21 cellular contexts compared by ENCODE assay signal in genomic region chr5:74853256-74853655, GRCh38. TPM values are rescaled to one million over a fixed set of nuclear protein-coding genes. Genes with fewer than 3 reads are reported as not detected.
DNase-seq lines count a peak whose midpoint lies in the region; ATAC-seq, FAIRE-seq and TF ChIP-seq lines count a peak whose summit lies in the region.
"Had no signal": no experiment of that assay in that cellular context is flagged by ENCODE, and none has a peak within 500 bp of the region (broad histone marks: within the 10 kb centered on the region; RNA-seq: fewer than 3 reads in every experiment).

No MANE protein-coding gene starts in this region.

- peak overlapping the region; percentile 94 for H3K4ac ChIP-seq in trophoblast cell (ENCODE audit: low read depth, low read length)

- H3K79me1 ChIP-seq in trophoblast cell (ENCODE audit: low read length) = no peaks in the 10 kb centered on the region

- H3K79me2 ChIP-seq in trophoblast cell (ENCODE audit: control insufficient read depth, insufficient read depth, low read length, poor library complexity) = peaks cover 9% of the 10 kb centered on the region

- no peak for FAIRE-seq in urothelium cell line (lab: Jason Lieb, UNC)
- FAIRE-seq: K562 had no signal

- H3K4me2 ChIP-seq in trophoblast cell (ENCODE audit: low read length) = no peak overlapping the region
- H3K4me2 ChIP-seq: BLaER1 had no signal

- H4K91ac ChIP-seq in trophoblast cell (ENCODE audit: low read depth, low read length) = no peak overlapping the region

- DNase-seq in natural killer cell = no peak
- DNase-seq in natural killer cell treated with Interleukin-12 subunit alpha and Interleukin-12 subunit beta and Interleukin-15 and Interleukin-18, amount 100 ng/mL, for 72 hours (ENCODE audit: low spot score) = no peak
- DNase-seq in RWPE2 (ENCODE audit: low spot score) = no peak
- DNase-seq in trophoblast cell = peak in 1 of 2 donors; percentile 30
- no peak for DNase-seq in urothelium cell line (ENCODE audit: low spot score)
- DNase-seq in AG20443 (ENCODE audit: low spot score) = no peak
- no peak for DNase-seq in LoVo (ENCODE audit: low spot score)
- DNase-seq: 8988T; ACHN; CD4-positive, CD25-positive, alpha-beta regulatory T cell; DMS53; H7; Kasumi-1; MV-4-11; NCI-H2029; NCI-H526 treated with DMSO at 0.1 percent for 48 hours; RPMI8226; SHP77 had no signal

- H3K27me3 Mint-ChIP-seq in natural killer cell (ENCODE audit: low read depth in 2 of 2) = no peaks in the 10 kb centered on the region
- no peaks in the 10 kb centered on the region for H3K27me3 Mint-ChIP-seq in natural killer cell treated with Interleukin-12 subunit alpha and Interleukin-12 subunit beta and Interleukin-15 and Interleukin-18, amount 100 ng/mL, for 72 hours
- H3K27me3 Mint-ChIP-seq: CD4-positive, CD25-positive, alpha-beta regulatory T cell had no signal

- H3K36me3 Mint-ChIP-seq in natural killer cell = peaks cover 6% of the 10 kb centered on the region
- peaks cover 9% of the 10 kb centered on the region for H3K36me3 Mint-ChIP-seq in natural killer cell treated with Interleukin-12 subunit alpha and Interleukin-12 subunit beta and Interleukin-15 and Interleukin-18, amount 100 ng/mL, for 72 hours

- peak overlapping the region; percentile 77 to 86 for H3K27ac Mint-ChIP-seq in natural killer cell
- H3K27ac Mint-ChIP-seq in natural killer cell treated with Interleukin-12 subunit alpha and Interleukin-12 subunit beta and Interleukin-15 and Interleukin-18, amount 100 ng/mL, for 72 hours = peak overlapping the region in 1 of 2 donors; percentile 94

- intact Hi-C loops in natural killer cell (cut with micrococcal nuclease) = no loop called here

- no peak overlapping the region for H3K23ac ChIP-seq in trophoblast cell (ENCODE audit: low read length)

- ATAC-seq in natural killer cell (no peak), RWPE2 (ENCODE audit: low read depth) (0 out of 3 replicates have a peak, but pooled peaks have one; percentile 24)
- no peak for ATAC-seq in natural killer cell treated with Interleukin-12 subunit alpha and Interleukin-12 subunit beta and Interleukin-15 and Interleukin-18, amount 100 ng/mL, for 72 hours
- ATAC-seq: K562 had no signal

- H3K4me1 ChIP-seq in RWPE2 (ENCODE audit: insufficient read depth, poor library complexity, severe bottlenecking) (peaks cover 14% of the 10 kb centered on the region), iPS-15b (ENCODE audit: control insufficient read depth, insufficient read depth, low read length) (peaks cover 14% of the 10 kb centered on the region), trophoblast cell (ENCODE audit: control insufficient read depth in 1 of 2, insufficient read depth in 2 of 2, low read length in 2 of 2) (peaks cover 2 to 6% of the 10 kb centered on the region in 2 experiments)

- H3K4me3 Mint-ChIP-seq in natural killer cell = no peak overlapping the region
- H3K4me3 Mint-ChIP-seq in natural killer cell treated with Interleukin-12 subunit alpha and Interleukin-12 subunit beta and Interleukin-15 and Interleukin-18, amount 100 ng/mL, for 72 hours = no peak overlapping the region

- H3K36me3 ChIP-seq in RWPE2 (ENCODE audit: low read depth) (no peaks in the 10 kb centered on the region), iPS-15b (ENCODE audit: control insufficient read depth, insufficient read depth, low read length) (no peaks in the 10 kb centered on the region), trophoblast cell (ENCODE audit: control insufficient read depth in 1 of 2, insufficient read depth in 2 of 2, low read length in 2 of 2) (no peaks in the 10 kb centered on the region)

- H2BK5ac ChIP-seq in trophoblast cell (ENCODE audit: low read depth, low read length, poor library complexity) = no peak overlapping the region

- H3K27ac ChIP-seq in RWPE2 (ENCODE audit: poor library complexity, severe bottlenecking) (no peak overlapping the region), trophoblast cell (ENCODE audit: low read depth, low read length) (no peak overlapping the region)
- H3K27ac ChIP-seq: BLaER1 had no signal

- no peak overlapping the region for H4K8ac ChIP-seq in trophoblast cell (ENCODE audit: low read depth, low read length)

- no CpG with 5 or more reads among the region's 2 CpGs for WGBS in trophoblast cell (ENCODE audit: extremely low coverage, insufficient coverage, insufficient read length)

- peaks cover 34 to 50% of the 10 kb centered on the region in 2 donors for H3K4me1 Mint-ChIP-seq in natural killer cell
- H3K4me1 Mint-ChIP-seq in natural killer cell treated with Interleukin-12 subunit alpha and Interleukin-12 subunit beta and Interleukin-15 and Interleukin-18, amount 100 ng/mL, for 72 hours (ENCODE audit: low read depth in 2 of 2) = peaks cover 33 to 35% of the 10 kb centered on the region in 2 donors

- TF ChIP-seq CTCF in natural killer cell (IDR thresholded peaks at IDR 0.05) = no peak
- TF ChIP-seq CTCF in RWPE2 (IDR thresholded peaks at IDR 0.05; ENCODE audit: poor library complexity, severe bottlenecking) = no peak

- no peak overlapping the region for H3K4me3 ChIP-seq in RWPE2 (ENCODE audit: severe bottlenecking)
- H3K4me3 ChIP-seq in iPS-15b (ENCODE audit: low read depth, low read length) = no peak overlapping the region
- no peak overlapping the region for H3K4me3 ChIP-seq in trophoblast cell (ENCODE audit: low read depth, low read length)
- H3K4me3 ChIP-seq: BLaER1, K562 had no signal

- no peak overlapping the region for H3K14ac ChIP-seq in trophoblast cell (ENCODE audit: low read length)

- H2BK120ac ChIP-seq in trophoblast cell (ENCODE audit: insufficient read depth, low read length, poor library complexity) = no peak overlapping the region

- H4K12ac ChIP-seq in trophoblast cell (ENCODE audit: low read depth, low read length) = no peak overlapping the region

- H3K18ac ChIP-seq in trophoblast cell (ENCODE audit: low read length) = no peak overlapping the region

- H3K27me3 ChIP-seq in RWPE2 (ENCODE audit: insufficient read depth, poor library complexity, severe bottlenecking) = no peaks in the 10 kb centered on the region
- no peaks in the 10 kb centered on the region for H3K27me3 ChIP-seq in iPS-15b (ENCODE audit: control insufficient read depth, insufficient read depth, low read length)
- no peaks in the 10 kb centered on the region for H3K27me3 ChIP-seq in trophoblast cell (ENCODE audit: insufficient read depth, low read length)
- H3K27me3 ChIP-seq: BLaER1 had no signal

- H2BK12ac ChIP-seq in trophoblast cell (ENCODE audit: low read length) = no peak overlapping the region

- no peaks in the 10 kb centered on the region for H3K9me3 Mint-ChIP-seq in natural killer cell
- H3K9me3 Mint-ChIP-seq in natural killer cell treated with Interleukin-12 subunit alpha and Interleukin-12 subunit beta and Interleukin-15 and Interleukin-18, amount 100 ng/mL, for 72 hours = peaks cover 4% of the 10 kb centered on the region

- peaks cover 3% of the 10 kb centered on the region for H3K9me3 ChIP-seq in RWPE2 (ENCODE audit: severe bottlenecking)
- H3K9me3 ChIP-seq in iPS-15b (ENCODE audit: control insufficient read depth, insufficient read depth, low read length) = no peaks in the 10 kb centered on the region
- no peaks in the 10 kb centered on the region for H3K9me3 ChIP-seq in trophoblast cell (ENCODE audit: insufficient read depth, low read depth, low read length)

- peak overlapping the region; percentile 5 for H3K9ac ChIP-seq in iPS-15b (ENCODE audit: low read depth, low read length)
- no peak overlapping the region for H3K9ac ChIP-seq in trophoblast cell (ENCODE audit: low read length)
- H3K9ac ChIP-seq: BLaER1 had no signal

- H2AK5ac ChIP-seq in trophoblast cell (ENCODE audit: low read length) = no peak overlapping the region

- no peak overlapping the region for H2AFZ ChIP-seq in trophoblast cell (ENCODE audit: insufficient read depth, low read length, poor library complexity)

RNA-seq across cellular contexts. Expression of gene FAM169A, which starts 12.9 kb away (rescaled TPM):
- total RNA-seq in natural killer cell = 10 to 100 TPM; 28.0 to 32.6 (median 28.6) TPM
- total RNA-seq in natural killer cell treated with Interleukin-12 subunit alpha and Interleukin-12 subunit beta and Interleukin-15 and Interleukin-18, amount 100 ng/mL, for 72 hours = 10 to 100 TPM in 1 of 2 donors, 1 to 10 TPM in 1; 7.9 to 13.4 TPM
- 22.4 and 22.6 TPM in 2 replicates for polyA plus RNA-seq in trophoblast cell (2013)
